Comparison of ENCODE assay signal across 1 cellular context in the genomic region with DNA sequence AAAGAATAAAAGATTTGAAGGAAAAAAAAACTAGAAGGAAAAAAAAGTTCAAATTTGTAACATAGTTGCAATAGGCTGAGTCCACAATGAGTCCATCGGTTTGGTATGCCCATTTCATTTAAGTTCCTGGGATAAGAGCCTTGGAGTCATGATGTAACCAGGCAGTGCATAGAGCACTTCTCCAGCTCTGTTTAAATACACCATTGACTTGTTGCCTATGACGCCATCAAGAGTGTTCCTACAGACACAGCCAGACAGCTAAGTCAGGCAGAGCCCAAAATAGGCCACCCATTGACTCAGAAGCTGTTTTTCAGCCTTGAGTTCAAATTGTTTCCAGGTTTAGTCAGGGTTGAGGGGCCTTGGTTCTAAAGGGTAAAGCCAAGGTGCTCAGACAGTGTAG.
TF ChIP-seq lines count a peak whose summit lies in the region.

No MANE protein-coding gene starts in this region.

TF ChIP-seq in HepG2, 621 proteins besides CTCF, POLR2A, EP300 and RAD21 (continued from another document and continues in another):
- TF ChIP-seq NFKB2 (CRISPR knock-in tag; IDR thresholded peaks at IDR 0.05; ENCODE audit: borderline replicate concordance) (no peak), ZNF567 (CRISPR knock-in tag; IDR thresholded peaks at IDR 0.05; ENCODE audit: borderline replicate concordance) (no peak), CENPX (CRISPR knock-in tag; IDR thresholded peaks at IDR 0.05) (no peak), NR1H2 (CRISPR knock-in tag; IDR thresholded peaks at IDR 0.05; ENCODE audit: borderline replicate concordance, low read depth) (no peak), DR1 (CRISPR knock-in tag; IDR thresholded peaks at IDR 0.05) (no peak), ZNF292 (CRISPR knock-in tag; IDR thresholded peaks at IDR 0.05; ENCODE audit: borderline replicate concordance, low read depth) (peak; percentile 34; the same call in 1 of the 2 replicates), ZKSCAN8 (CRISPR knock-in tag; IDR thresholded peaks at IDR 0.05; ENCODE audit: borderline replicate concordance) (0 out of 2 replicates have a peak, but pooled peaks have one; percentile 54), MXI1 (IDR thresholded peaks at IDR 0.05; ENCODE audit: borderline replicate concordance, low read depth, low read length) (0 out of 3 replicates have a peak, but pooled peaks have one; percentile 6), ZNF782 (CRISPR knock-in tag; IDR thresholded peaks at IDR 0.05; ENCODE audit: borderline replicate concordance) (no peak), ZNF34 (CRISPR knock-in tag; IDR thresholded peaks at IDR 0.05; ENCODE audit: borderline replicate concordance) (no peak), GPN1 (CRISPR knock-in tag; IDR thresholded peaks at IDR 0.05; ENCODE audit: borderline replicate concordance) (no peak), ZNF337 (CRISPR knock-in tag; IDR thresholded peaks at IDR 0.05; ENCODE audit: borderline replicate concordance, low read depth) (0 out of 2 replicates have a peak, but pooled peaks have one; percentile 25), ZFP36 (IDR thresholded peaks at IDR 0.05; ENCODE audit: borderline replicate concordance, low read depth, low read length, partially characterized antibody) (no peak), GABPA (IDR thresholded peaks at IDR 0.05; ENCODE audit: low read depth, low read length) (no peak), GABPA (CRISPR knock-in tag; IDR thresholded peaks at IDR 0.05; ENCODE audit: low read depth) (no peak), XBP1 (CRISPR knock-in tag; IDR thresholded peaks at IDR 0.05) (no peak), XRCC5 (optimal IDR thresholded peaks at IDR 0.05; ENCODE audit: low read length) (no peak), ZNF136 (CRISPR knock-in tag; IDR thresholded peaks at IDR 0.05; ENCODE audit: low read depth) (no peak), EHMT2 (IDR thresholded peaks at IDR 0.05; ENCODE audit: borderline replicate concordance, low read depth, low read length) (no peak), ELF1 (CRISPR knock-in tag; IDR thresholded peaks at IDR 0.05) (no peak), ZNF260 (CRISPR knock-in tag; IDR thresholded peaks at IDR 0.05; ENCODE audit: borderline replicate concordance, low read depth) (no peak), KDM2A (CRISPR knock-in tag; IDR thresholded peaks at IDR 0.05; ENCODE audit: borderline replicate concordance, low read depth) (peak; percentile 36; the same call in 1 of the 2 replicates), MED13 (CRISPR knock-in tag; IDR thresholded peaks at IDR 0.05) (peak; percentile 81; the same call in 1 of the 2 replicates), DNMT3B (CRISPR knock-in tag; conservative IDR thresholded peaks at IDR 0.05) (no peak), ZNF674 (CRISPR knock-in tag; IDR thresholded peaks at IDR 0.05; ENCODE audit: low read depth) (no peak), FOXP1 (IDR thresholded peaks at IDR 0.05) (no peak), FOXP1 (CRISPR knock-in tag; IDR thresholded peaks at IDR 0.05) (peak; percentile 77), BRCA1 (CRISPR knock-in tag; IDR thresholded peaks at IDR 0.05) (no peak), WIZ (CRISPR knock-in tag; IDR thresholded peaks at IDR 0.05) (no peak), ZBTB8A (CRISPR knock-in tag; IDR thresholded peaks at IDR 0.05; ENCODE audit: borderline replicate concordance, low read depth) (no peak), ZNF256 (CRISPR knock-in tag; conservative IDR thresholded peaks at IDR 0.05) (no peak), KDM6A (CRISPR knock-in tag; IDR thresholded peaks at IDR 0.05; ENCODE audit: low read depth) (peak; percentile 21; the same call in 1 of the 2 replicates), ZNF652 (CRISPR knock-in tag; IDR thresholded peaks at IDR 0.05; ENCODE audit: borderline replicate concordance, low read depth) (no peak), MYC (CRISPR knock-in tag; IDR thresholded peaks at IDR 0.05; ENCODE audit: borderline replicate concordance) (no peak), ZNF180 (CRISPR knock-in tag; IDR thresholded peaks at IDR 0.05; ENCODE audit: borderline replicate concordance, low read depth) (no peak), ATF7-NPFF (CRISPR knock-in tag; IDR thresholded peaks at IDR 0.05; ENCODE audit: low read depth) (no peak), RAD51 (IDR thresholded peaks at IDR 0.05; ENCODE audit: borderline replicate concordance) (no peak), AKAP8 (CRISPR knock-in tag; IDR thresholded peaks at IDR 0.05) (peak; percentile 54; the same call in 1 of the 2 replicates)
- TF ChIP-seq, protein P1, sequence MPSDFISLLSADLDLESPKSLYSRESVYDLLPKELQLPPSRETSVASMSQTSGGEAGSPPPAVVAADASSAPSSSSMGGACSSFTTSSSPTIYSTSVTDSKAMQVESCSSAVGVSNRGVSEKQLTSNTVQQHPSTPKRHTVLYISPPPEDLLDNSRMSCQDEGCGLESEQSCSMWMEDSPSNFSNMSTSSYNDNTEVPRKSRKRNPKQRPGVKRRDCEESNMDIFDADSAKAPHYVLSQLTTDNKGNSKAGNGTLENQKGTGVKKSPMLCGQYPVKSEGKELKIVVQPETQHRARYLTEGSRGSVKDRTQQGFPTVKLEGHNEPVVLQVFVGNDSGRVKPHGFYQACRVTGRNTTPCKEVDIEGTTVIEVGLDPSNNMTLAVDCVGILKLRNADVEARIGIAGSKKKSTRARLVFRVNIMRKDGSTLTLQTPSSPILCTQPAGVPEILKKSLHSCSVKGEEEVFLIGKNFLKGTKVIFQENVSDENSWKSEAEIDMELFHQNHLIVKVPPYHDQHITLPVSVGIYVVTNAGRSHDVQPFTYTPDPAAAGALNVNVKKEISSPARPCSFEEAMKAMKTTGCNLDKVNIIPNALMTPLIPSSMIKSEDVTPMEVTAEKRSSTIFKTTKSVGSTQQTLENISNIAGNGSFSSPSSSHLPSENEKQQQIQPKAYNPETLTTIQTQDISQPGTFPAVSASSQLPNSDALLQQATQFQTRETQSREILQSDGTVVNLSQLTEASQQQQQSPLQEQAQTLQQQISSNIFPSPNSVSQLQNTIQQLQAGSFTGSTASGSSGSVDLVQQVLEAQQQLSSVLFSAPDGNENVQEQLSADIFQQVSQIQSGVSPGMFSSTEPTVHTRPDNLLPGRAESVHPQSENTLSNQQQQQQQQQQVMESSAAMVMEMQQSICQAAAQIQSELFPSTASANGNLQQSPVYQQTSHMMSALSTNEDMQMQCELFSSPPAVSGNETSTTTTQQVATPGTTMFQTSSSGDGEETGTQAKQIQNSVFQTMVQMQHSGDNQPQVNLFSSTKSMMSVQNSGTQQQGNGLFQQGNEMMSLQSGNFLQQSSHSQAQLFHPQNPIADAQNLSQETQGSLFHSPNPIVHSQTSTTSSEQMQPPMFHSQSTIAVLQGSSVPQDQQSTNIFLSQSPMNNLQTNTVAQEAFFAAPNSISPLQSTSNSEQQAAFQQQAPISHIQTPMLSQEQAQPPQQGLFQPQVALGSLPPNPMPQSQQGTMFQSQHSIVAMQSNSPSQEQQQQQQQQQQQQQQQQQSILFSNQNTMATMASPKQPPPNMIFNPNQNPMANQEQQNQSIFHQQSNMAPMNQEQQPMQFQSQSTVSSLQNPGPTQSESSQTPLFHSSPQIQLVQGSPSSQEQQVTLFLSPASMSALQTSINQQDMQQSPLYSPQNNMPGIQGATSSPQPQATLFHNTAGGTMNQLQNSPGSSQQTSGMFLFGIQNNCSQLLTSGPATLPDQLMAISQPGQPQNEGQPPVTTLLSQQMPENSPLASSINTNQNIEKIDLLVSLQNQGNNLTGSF (CRISPR knock-in tag; IDR thresholded peaks at IDR 0.05): no peak
- TF ChIP-seq, protein P2, sequence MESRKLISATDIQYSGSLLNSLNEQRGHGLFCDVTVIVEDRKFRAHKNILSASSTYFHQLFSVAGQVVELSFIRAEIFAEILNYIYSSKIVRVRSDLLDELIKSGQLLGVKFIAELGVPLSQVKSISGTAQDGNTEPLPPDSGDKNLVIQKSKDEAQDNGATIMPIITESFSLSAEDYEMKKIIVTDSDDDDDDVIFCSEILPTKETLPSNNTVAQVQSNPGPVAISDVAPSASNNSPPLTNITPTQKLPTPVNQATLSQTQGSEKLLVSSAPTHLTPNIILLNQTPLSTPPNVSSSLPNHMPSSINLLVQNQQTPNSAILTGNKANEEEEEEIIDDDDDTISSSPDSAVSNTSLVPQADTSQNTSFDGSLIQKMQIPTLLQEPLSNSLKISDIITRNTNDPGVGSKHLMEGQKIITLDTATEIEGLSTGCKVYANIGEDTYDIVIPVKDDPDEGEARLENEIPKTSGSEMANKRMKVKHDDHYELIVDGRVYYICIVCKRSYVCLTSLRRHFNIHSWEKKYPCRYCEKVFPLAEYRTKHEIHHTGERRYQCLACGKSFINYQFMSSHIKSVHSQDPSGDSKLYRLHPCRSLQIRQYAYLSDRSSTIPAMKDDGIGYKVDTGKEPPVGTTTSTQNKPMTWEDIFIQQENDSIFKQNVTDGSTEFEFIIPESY (CRISPR knock-in tag; IDR thresholded peaks at IDR 0.05): no peak; the same call in none of the 2 replicates
- TF ChIP-seq, protein P3, sequence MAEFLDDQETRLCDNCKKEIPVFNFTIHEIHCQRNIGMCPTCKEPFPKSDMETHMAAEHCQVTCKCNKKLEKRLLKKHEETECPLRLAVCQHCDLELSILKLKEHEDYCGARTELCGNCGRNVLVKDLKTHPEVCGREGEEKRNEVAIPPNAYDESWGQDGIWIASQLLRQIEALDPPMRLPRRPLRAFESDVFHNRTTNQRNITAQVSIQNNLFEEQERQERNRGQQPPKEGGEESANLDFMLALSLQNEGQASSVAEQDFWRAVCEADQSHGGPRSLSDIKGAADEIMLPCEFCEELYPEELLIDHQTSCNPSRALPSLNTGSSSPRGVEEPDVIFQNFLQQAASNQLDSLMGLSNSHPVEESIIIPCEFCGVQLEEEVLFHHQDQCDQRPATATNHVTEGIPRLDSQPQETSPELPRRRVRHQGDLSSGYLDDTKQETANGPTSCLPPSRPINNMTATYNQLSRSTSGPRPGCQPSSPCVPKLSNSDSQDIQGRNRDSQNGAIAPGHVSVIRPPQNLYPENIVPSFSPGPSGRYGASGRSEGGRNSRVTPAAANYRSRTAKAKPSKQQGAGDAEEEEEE (CRISPR knock-in tag; IDR thresholded peaks at IDR 0.05; ENCODE audit: borderline replicate concordance): no peak
- TF ChIP-seq, protein P4, sequence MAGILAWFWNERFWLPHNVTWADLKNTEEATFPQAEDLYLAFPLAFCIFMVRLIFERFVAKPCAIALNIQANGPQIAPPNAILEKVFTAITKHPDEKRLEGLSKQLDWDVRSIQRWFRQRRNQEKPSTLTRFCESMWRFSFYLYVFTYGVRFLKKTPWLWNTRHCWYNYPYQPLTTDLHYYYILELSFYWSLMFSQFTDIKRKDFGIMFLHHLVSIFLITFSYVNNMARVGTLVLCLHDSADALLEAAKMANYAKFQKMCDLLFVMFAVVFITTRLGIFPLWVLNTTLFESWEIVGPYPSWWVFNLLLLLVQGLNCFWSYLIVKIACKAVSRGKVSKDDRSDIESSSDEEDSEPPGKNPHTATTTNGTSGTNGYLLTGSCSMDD (CRISPR knock-in tag; IDR thresholded peaks at IDR 0.05): no peak
- TF ChIP-seq, protein P5, sequence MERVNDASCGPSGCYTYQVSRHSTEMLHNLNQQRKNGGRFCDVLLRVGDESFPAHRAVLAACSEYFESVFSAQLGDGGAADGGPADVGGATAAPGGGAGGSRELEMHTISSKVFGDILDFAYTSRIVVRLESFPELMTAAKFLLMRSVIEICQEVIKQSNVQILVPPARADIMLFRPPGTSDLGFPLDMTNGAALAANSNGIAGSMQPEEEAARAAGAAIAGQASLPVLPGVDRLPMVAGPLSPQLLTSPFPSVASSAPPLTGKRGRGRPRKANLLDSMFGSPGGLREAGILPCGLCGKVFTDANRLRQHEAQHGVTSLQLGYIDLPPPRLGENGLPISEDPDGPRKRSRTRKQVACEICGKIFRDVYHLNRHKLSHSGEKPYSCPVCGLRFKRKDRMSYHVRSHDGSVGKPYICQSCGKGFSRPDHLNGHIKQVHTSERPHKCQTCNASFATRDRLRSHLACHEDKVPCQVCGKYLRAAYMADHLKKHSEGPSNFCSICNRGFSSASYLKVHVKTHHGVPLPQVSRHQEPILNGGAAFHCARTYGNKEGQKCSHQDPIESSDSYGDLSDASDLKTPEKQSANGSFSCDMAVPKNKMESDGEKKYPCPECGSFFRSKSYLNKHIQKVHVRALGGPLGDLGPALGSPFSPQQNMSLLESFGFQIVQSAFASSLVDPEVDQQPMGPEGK (CRISPR knock-in tag; IDR thresholded peaks at IDR 0.05): peak; percentile 29; the same call in 1 of the 2 replicates
- TF ChIP-seq, protein P6, sequence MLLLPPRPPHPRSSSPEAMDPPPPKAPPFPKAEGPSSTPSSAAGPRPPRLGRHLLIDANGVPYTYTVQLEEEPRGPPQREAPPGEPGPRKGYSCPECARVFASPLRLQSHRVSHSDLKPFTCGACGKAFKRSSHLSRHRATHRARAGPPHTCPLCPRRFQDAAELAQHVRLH (CRISPR knock-in tag; IDR thresholded peaks at IDR 0.05; ENCODE audit: borderline replicate concordance, low read depth): peak; percentile 85; the same call in 1 of the 2 replicates
- TF ChIP-seq, protein P7, sequence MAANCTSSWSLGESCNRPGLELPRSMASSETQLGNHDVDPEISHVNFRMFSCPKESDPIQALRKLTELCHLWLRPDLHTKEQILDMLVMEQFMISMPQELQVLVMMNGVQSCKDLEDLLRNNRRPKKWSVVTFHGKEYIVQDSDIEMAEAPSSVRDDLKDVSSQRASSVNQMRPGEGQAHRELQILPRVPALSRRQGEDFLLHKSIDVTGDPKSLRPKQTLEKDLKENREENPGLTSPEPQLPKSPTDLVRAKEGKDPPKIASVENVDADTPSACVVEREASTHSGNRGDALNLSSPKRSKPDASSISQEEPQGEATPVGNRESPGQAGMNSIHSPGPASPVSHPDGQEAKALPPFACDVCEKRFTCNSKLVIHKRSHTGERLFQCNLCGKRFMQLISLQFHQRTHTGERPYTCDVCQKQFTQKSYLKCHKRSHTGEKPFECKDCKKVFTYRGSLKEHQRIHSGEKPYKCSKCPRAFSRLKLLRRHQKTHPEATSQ (CRISPR knock-in tag; IDR thresholded peaks at IDR 0.05; ENCODE audit: borderline replicate concordance): no peak
- TF ChIP-seq, protein P8, sequence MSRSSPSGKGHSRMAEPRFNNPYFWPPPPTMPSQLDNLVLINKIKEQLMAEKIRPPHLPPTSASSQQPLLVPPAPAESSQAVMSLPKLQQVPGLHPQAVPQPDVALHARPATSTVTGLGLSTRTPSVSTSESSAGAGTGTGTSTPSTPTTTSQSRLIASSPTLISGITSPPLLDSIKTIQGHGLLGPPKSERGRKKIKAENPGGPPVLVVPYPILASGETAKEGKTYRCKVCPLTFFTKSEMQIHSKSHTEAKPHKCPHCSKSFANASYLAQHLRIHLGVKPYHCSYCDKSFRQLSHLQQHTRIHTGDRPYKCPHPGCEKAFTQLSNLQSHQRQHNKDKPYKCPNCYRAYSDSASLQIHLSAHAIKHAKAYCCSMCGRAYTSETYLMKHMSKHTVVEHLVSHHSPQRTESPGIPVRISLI (CRISPR knock-in tag; IDR thresholded peaks at IDR 0.05; ENCODE audit: borderline replicate concordance): peak; percentile 61; the same call in 1 of the 2 replicates
- TF ChIP-seq, protein P9, sequence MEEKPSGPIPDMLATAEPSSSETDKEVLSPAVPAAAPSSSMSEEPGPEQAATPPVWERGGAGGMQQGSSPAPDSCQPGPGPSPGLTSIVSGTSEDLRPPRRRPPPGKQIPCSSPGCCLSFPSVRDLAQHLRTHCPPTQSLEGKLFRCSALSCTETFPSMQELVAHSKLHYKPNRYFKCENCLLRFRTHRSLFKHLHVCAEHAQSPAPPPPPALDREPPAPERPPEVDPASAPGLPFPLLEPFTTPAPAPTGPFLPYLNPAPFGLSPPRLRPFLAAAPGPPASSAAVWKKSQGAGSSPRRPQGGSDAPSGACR (CRISPR knock-in tag; IDR thresholded peaks at IDR 0.05): no peak
